ENCODE assay signal across 1 cellular context in genomic region chr15:65862682-65863081, GRCh38.
A peak's percentile ranks its signal among the peaks of the same experiment; 100 is the strongest.
TF ChIP-seq lines count a peak whose summit lies in the region.

No MANE protein-coding gene starts in this region.

TF ChIP-seq in H1, 55 proteins besides CTCF, POLR2A, EP300 and RAD21 (continued from another document):
- no peak for TF ChIP-seq TAF7 (optimal IDR thresholded peaks at IDR 0.05; ENCODE audit: borderline replicate concordance, low read depth, low read length)
- no peak for TF ChIP-seq ASH2L (IDR thresholded peaks at IDR 0.05; ENCODE audit: low read length)
- no peak for TF ChIP-seq CHD7 (IDR thresholded peaks at IDR 0.05; ENCODE audit: insufficient replicate concordance, low read length)
- TF ChIP-seq NANOG (IDR thresholded peaks at IDR 0.05; ENCODE audit: insufficient read depth, low read depth, low read length, poor library complexity, severe bottlenecking): no peak
- no peak for TF ChIP-seq KDM4A (IDR thresholded peaks at IDR 0.05; ENCODE audit: low read depth, low read length, severe bottlenecking)
- TF ChIP-seq TCF12 (IDR thresholded peaks at IDR 0.05; ENCODE audit: low read depth, low read length): no peak
- TF ChIP-seq JUN (IDR thresholded peaks at IDR 0.05; ENCODE audit: low read depth, low read length): no peak
- TF ChIP-seq SP4 (IDR thresholded peaks at IDR 0.05; ENCODE audit: low read length): no peak
- TF ChIP-seq SIN3A (conservative IDR thresholded peaks at IDR 0.05 in 1 of 2, IDR thresholded peaks at IDR 0.05 in 1 of 2; ENCODE audit: low read depth in 1 of 2, low read length in 2 of 2): no peak
- TF ChIP-seq MAX (IDR thresholded peaks at IDR 0.05): peak; percentile 96
- TF ChIP-seq CEBPB (IDR thresholded peaks at IDR 0.05; ENCODE audit: low read depth, low read length): no peak
- TF ChIP-seq BCL11A (IDR thresholded peaks at IDR 0.05; ENCODE audit: low read depth in 2 of 2, low read length in 2 of 2): no peak
- TF ChIP-seq TBP (IDR thresholded peaks at IDR 0.05; ENCODE audit: low read depth, low read length): no peak
- peak in 1 of 2 experiments; percentile 97; a peak in 3 of 4 replicates for TF ChIP-seq HDAC2 (IDR thresholded peaks at IDR 0.05; ENCODE audit: borderline replicate concordance in 1 of 2, low read depth in 2 of 2, low read length in 2 of 2)
- TF ChIP-seq GTF2F1 (IDR thresholded peaks at IDR 0.05; ENCODE audit: borderline replicate concordance, low read depth, low read length): no peak
- no peak for TF ChIP-seq ZNF274 (IDR thresholded peaks at IDR 0.05; ENCODE audit: borderline replicate concordance, extremely low read depth, low read length)
- no peak for TF ChIP-seq MAFK (IDR thresholded peaks at IDR 0.05; ENCODE audit: low read depth, low read length)
- no peak for TF ChIP-seq CHD1 (IDR thresholded peaks at IDR 0.05; ENCODE audit: low read depth, low read length)
- TF ChIP-seq ATF2 (IDR thresholded peaks at IDR 0.05; ENCODE audit: low read length): no peak
- TF ChIP-seq NRF1 (IDR thresholded peaks at IDR 0.05; ENCODE audit: low read depth, low read length): no peak
- no peak for TF ChIP-seq RFX5 (IDR thresholded peaks at IDR 0.05; ENCODE audit: borderline replicate concordance, low read depth, low read length)
- no peak for TF ChIP-seq TEAD4 (IDR thresholded peaks at IDR 0.05; ENCODE audit: low read depth, low read length)
- TF ChIP-seq BRCA1 (IDR thresholded peaks at IDR 0.05; ENCODE audit: low read depth, low read length): no peak
- TF ChIP-seq RXRA (IDR thresholded peaks at IDR 0.05; ENCODE audit: insufficient read depth, low read depth, low read length): 0 out of 2 replicates have a peak, but pooled peaks have one; percentile 30
- TF ChIP-seq SUZ12 (IDR thresholded peaks at IDR 0.05; ENCODE audit: low read length): no peak
- TF ChIP-seq RBBP5 (IDR thresholded peaks at IDR 0.05; ENCODE audit: borderline replicate concordance, low read depth, low read length): no peak
- TF ChIP-seq CREB1 (IDR thresholded peaks at IDR 0.05): peak; percentile 63
- TF ChIP-seq PHF8 (conservative IDR thresholded peaks at IDR 0.05; ENCODE audit: low read depth, low read length): no peak
- no peak for TF ChIP-seq POU5F1 (IDR thresholded peaks at IDR 0.05; ENCODE audit: low read depth, low read length)
- TF ChIP-seq EGR1 (IDR thresholded peaks at IDR 0.05; ENCODE audit: borderline replicate concordance, low read depth, low read length): no peak
- TF ChIP-seq SP1 (IDR thresholded peaks at IDR 0.05; ENCODE audit: low read depth, low read length): peak; percentile 61; the same call in 1 of the 2 replicates
- TF ChIP-seq YY1 (IDR thresholded peaks at IDR 0.05; ENCODE audit: low read depth, low read length): peak; percentile 80; the same call in 1 of the 2 replicates
- TF ChIP-seq ATF3 (IDR thresholded peaks at IDR 0.05; ENCODE audit: insufficient read depth, low read depth, low read length): 0 out of 2 replicates have a peak, but pooled peaks have one; percentile 20
- no peak for TF ChIP-seq CBX8 (IDR thresholded peaks at IDR 0.05; ENCODE audit: borderline replicate concordance, low read depth, low read length)
- TF ChIP-seq SP2 (IDR thresholded peaks at IDR 0.05; ENCODE audit: low read length): no peak
- no peak for TF ChIP-seq GABPA (IDR thresholded peaks at IDR 0.05; ENCODE audit: borderline replicate concordance, insufficient read depth, low read length)
- no peak for TF ChIP-seq SIX5 (IDR thresholded peaks at IDR 0.05; ENCODE audit: low read depth, low read length)
- no peak for TF ChIP-seq JUND (IDR thresholded peaks at IDR 0.05; ENCODE audit: low read length)
- no peak for TF ChIP-seq SRF (IDR thresholded peaks at IDR 0.05; ENCODE audit: low read depth, low read length)
